25 cellular contexts compared by ENCODE assay signal in the genomic region with DNA sequence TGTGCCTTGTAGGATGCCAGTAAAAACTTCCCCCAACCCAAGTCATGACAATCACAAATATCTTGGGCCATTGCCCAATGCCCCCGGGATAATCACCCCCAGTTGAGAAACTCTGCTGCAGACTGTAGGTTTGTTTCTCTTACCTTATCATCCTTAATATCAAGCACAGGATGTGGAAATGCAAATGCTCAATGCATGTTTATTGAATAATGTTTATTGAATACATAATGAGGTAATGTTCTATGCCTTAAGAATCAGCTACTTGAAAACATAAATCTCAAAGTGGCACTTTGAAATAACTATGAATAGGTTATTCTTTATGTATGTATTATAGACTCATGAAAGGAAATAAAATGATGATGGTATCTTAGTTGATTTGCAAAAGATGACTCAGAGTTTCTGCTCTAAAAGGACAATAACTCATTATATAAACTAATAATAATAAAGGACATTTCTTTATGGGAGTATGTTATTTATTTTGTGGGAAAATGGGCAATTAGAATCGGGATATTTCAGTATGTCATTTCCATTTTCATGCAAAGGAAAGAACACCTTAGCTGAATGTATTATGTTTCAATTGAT.
"Had no signal": no experiment of that assay in that cellular context is flagged by ENCODE, and none has a peak within 500 bp of the region (broad histone marks: within the 10 kb centered on the region; RNA-seq: fewer than 3 reads in every experiment).

No MANE protein-coding gene starts in this region.

- H3K4me3 ChIP-seq: adrenal gland, Peyer's patch had no signal

- H3K4me1 ChIP-seq: adrenal gland, Peyer's patch had no signal

- H3K36me3 ChIP-seq: adrenal gland, Peyer's patch, WERI-Rb-1 had no signal

- ATAC-seq: activated CD4-positive, alpha-beta T cell treated with anti-CD3 and anti-CD28 coated beads for 36 hours; activated T-cell treated with anti-CD3 and anti-CD28 coated beads, Interleukin-2, amount 50 U/mL, for 72 hours; T-cell had no signal

- H3K27me3 ChIP-seq: adrenal gland, Peyer's patch had no signal

- H3K9me3 ChIP-seq: adrenal gland, Peyer's patch had no signal

- DNase-seq: activated CD4-positive, alpha-beta memory T cell treated with anti-CD3 and anti-CD28 coated beads, Interleukin-2, amount 10 ng/mL, durations not matched to agents 7 days and 5 days; activated CD4-positive, alpha-beta T cell treated with anti-CD3 and anti-CD28 coated beads for 36 hours; activated CD4-positive, alpha-beta T cell treated with anti-CD3 and anti-CD28 coated beads, Interleukin-2, amount 50 U/mL, for 1 hour; activated gamma-delta T cell treated with Interleukin-2 at 50 U/mL for 16 hours; activated naive CD4-positive, alpha-beta T cell treated with anti-CD3 and anti-CD28 coated beads, Interleukin-2, amount 10 ng/mL, durations not matched to agents 7 days and 5 days; activated naive CD8-positive, alpha-beta T cell treated with anti-CD3 and anti-CD28 coated beads, Interleukin-2, amount 10 ng/mL, durations not matched to agents 7 days and 5 days; activated T-cell treated with anti-CD3 and anti-CD28 coated beads, Interleukin-2, amount 50 U/mL, for 72 hours; adrenal gland; anterior cingulate cortex; KG1; NCI-H1092; NCI-H1417; NCI-H1930; NCI-H2107; NCI-H2171 treated with DMSO at 0.1 percent for 48 hours; NCI-H345; NCI-H510A; NCI-H69; NK-92 treated with Interleukin-12 subunit alpha and Interleukin-12 subunit beta, amount 100 ng/mL, for 24 hours; OCI-M1; Peyer's patch; SHP77 treated with DMSO at 0.1 percent for 48 hours; T-cell; T-helper 2 cell; WERI-Rb-1 had no signal

- H3K27ac ChIP-seq: adrenal gland, Peyer's patch, WERI-Rb-1 had no signal
